In genomic region chr6:137821486-137821885, GRCh38 we compare ENCODE assay signal across 18 cellular contexts. TPM values are rescaled to one million over a fixed set of nuclear protein-coding genes. Genes with fewer than 3 reads are reported as not detected.
DNase-seq lines count a peak whose midpoint lies in the region; ATAC-seq and TF ChIP-seq lines count a peak whose summit lies in the region.
"Had no signal": no experiment of that assay in that cellular context is flagged by ENCODE, and none has a peak within 500 bp of the region (broad histone marks: within the 10 kb centered on the region; RNA-seq: fewer than 3 reads in every experiment).

No MANE protein-coding gene starts in this region.

- ATAC-seq in T-helper 17 cell (no peak), gastroesophageal sphincter (no peak), HG03025 (IDR thresholded peaks at IDR 0.05; ENCODE audit: low FRiP score, unreplicated experiment) (no peak)
- ATAC-seq: psoas muscle had no signal

- no peaks in the 10 kb centered on the region for H3K36me3 Mint-ChIP-seq in activated naive CD4-positive, alpha-beta T cell treated with anti-CD3 and anti-CD28 coated beads, Interleukin-2, amount 50 U/mL, for 24 hours
- peaks cover 1% of the 10 kb centered on the region for H3K36me3 Mint-ChIP-seq in activated naive CD4-positive, alpha-beta T cell treated with anti-CD3 and anti-CD28 coated beads, Interleukin-2, amount 10 ng/mL, durations not matched to agents 7 days and 5 days
- no peaks in the 10 kb centered on the region for H3K36me3 Mint-ChIP-seq in T-helper 17 cell (ENCODE audit: low read depth)

- no peaks in the 10 kb centered on the region for H3K9me3 Mint-ChIP-seq in activated naive CD4-positive, alpha-beta T cell treated with anti-CD3 and anti-CD28 coated beads, Interleukin-2, amount 50 U/mL, for 24 hours
- H3K9me3 Mint-ChIP-seq in activated naive CD4-positive, alpha-beta T cell treated with anti-CD3 and anti-CD28 coated beads, Interleukin-2, amount 10 ng/mL, durations not matched to agents 7 days and 5 days: no peaks in the 10 kb centered on the region
- H3K9me3 Mint-ChIP-seq: nephron progenitor cell had no signal

- peaks cover 89% of the 10 kb centered on the region for H3K4me1 Mint-ChIP-seq in activated naive CD4-positive, alpha-beta T cell treated with anti-CD3 and anti-CD28 coated beads, Interleukin-2, amount 50 U/mL, for 24 hours
- peaks cover 71% of the 10 kb centered on the region for H3K4me1 Mint-ChIP-seq in activated naive CD4-positive, alpha-beta T cell treated with anti-CD3 and anti-CD28 coated beads, Interleukin-2, amount 10 ng/mL, durations not matched to agents 7 days and 5 days
- peaks cover 41% of the 10 kb centered on the region for H3K4me1 Mint-ChIP-seq in T-helper 17 cell

- H3K4me3 ChIP-seq in gastroesophageal sphincter: no peak overlapping the region
- no peak overlapping the region for H3K4me3 ChIP-seq in thymus (ENCODE audit: low read length)
- H3K4me3 ChIP-seq: adrenal gland, breast epithelium, psoas muscle, vagina had no signal

- H3K9me3 ChIP-seq in T-helper 17 cell (ENCODE audit: control insufficient read depth, low read length, poor library complexity, severe bottlenecking): no peaks in the 10 kb centered on the region
- H3K9me3 ChIP-seq in gastroesophageal sphincter: no peaks in the 10 kb centered on the region
- H3K9me3 ChIP-seq in thymus (ENCODE audit: control insufficient read depth): no peaks in the 10 kb centered on the region
- H3K9me3 ChIP-seq: adrenal gland, breast epithelium, psoas muscle, vagina had no signal

- no peak for TF ChIP-seq EP300 in gastroesophageal sphincter (IDR thresholded peaks at IDR 0.05)

- no peak overlapping the region for H3K4me3 Mint-ChIP-seq in activated naive CD4-positive, alpha-beta T cell treated with anti-CD3 and anti-CD28 coated beads, Interleukin-2, amount 50 U/mL, for 24 hours
- no peak overlapping the region for H3K4me3 Mint-ChIP-seq in activated naive CD4-positive, alpha-beta T cell treated with anti-CD3 and anti-CD28 coated beads, Interleukin-2, amount 10 ng/mL, durations not matched to agents 7 days and 5 days
- peak overlapping the region; percentile 50 for H3K4me3 Mint-ChIP-seq in T-helper 17 cell
- H3K4me3 Mint-ChIP-seq: nephron progenitor cell had no signal

- 47 to 55% methylated on average over 3 of the region's 3 CpGs for WGBS in gastroesophageal sphincter (ENCODE audit: low coverage in 1 of 2), 2 donors
- 61% methylated on average over 3 of the region's 3 CpGs for WGBS in thymus

- peak overlapping the region in 3 of 4 donors; percentile 41 to 60 (median 44) for H3K27ac ChIP-seq in gastroesophageal sphincter
- H3K27ac ChIP-seq in thymus (ENCODE audit: low read depth): peak overlapping the region; percentile 43
- H3K27ac ChIP-seq: HL-60, psoas muscle, vagina had no signal

- H3K27me3 ChIP-seq in gastroesophageal sphincter (no peaks in the 10 kb centered on the region), thymus (ENCODE audit: control insufficient read depth, insufficient read depth) (no peaks in the 10 kb centered on the region)
- H3K27me3 ChIP-seq: adrenal gland, breast epithelium, vagina had no signal

- H3K4me1 ChIP-seq in gastroesophageal sphincter (peaks cover 0 to 52% (median 5%) of the 10 kb centered on the region in 3 donors), thymus (ENCODE audit: control insufficient read depth, insufficient read depth, low read length) (peaks cover 22% of the 10 kb centered on the region)
- H3K4me1 ChIP-seq: breast epithelium, psoas muscle had no signal

- CTCF ChIA-PET in activated naive CD4-positive, alpha-beta T cell treated with anti-CD3 and anti-CD28 coated beads, Interleukin-2, amount 10 ng/mL, durations not matched to agents 7 days and 5 days (lab: Charles Lee): interaction anchor here (0.7 kb wide), 2 partner anchors 23 to 122 kb away, joined by 4 read pairs; no protein-coding TSS in a partner anchor

- no peak for TF ChIP-seq CTCF in gastroesophageal sphincter (IDR thresholded peaks at IDR 0.05)

- H3K36me3 ChIP-seq in gastroesophageal sphincter (no peaks in the 10 kb centered on the region), thymus (ENCODE audit: control insufficient read depth, insufficient read depth) (no peaks in the 10 kb centered on the region)
- H3K36me3 ChIP-seq: adrenal gland, breast epithelium, vagina had no signal

- peak overlapping the region; percentile 81 for H3K27ac Mint-ChIP-seq in activated naive CD4-positive, alpha-beta T cell treated with anti-CD3 and anti-CD28 coated beads, Interleukin-2, amount 50 U/mL, for 24 hours
- H3K27ac Mint-ChIP-seq in activated naive CD4-positive, alpha-beta T cell treated with anti-CD3 and anti-CD28 coated beads, Interleukin-2, amount 10 ng/mL, durations not matched to agents 7 days and 5 days: no peak overlapping the region
- peak overlapping the region; percentile 100 for H3K27ac Mint-ChIP-seq in T-helper 17 cell
- H3K27ac Mint-ChIP-seq: nephron progenitor cell had no signal

- no peak for TF ChIP-seq POLR2A in gastroesophageal sphincter (IDR thresholded peaks at IDR 0.05)

- DNase-seq in activated naive CD4-positive, alpha-beta T cell treated with anti-CD3 and anti-CD28 coated beads, Interleukin-2, amount 10 ng/mL, durations not matched to agents 7 days and 5 days: no peak
- no peak for DNase-seq in T-helper 17 cell
- DNase-seq in NCI-H187 treated with DMSO at 0.1 percent for 48 hours (lab: John Stamatoyannopoulos, UW): no peak
- DNase-seq in NCI-H2081 (lab: John Stamatoyannopoulos, UW): no peak
- DNase-seq: adrenal gland; hippocampal formation; NCI-H1694; NCI-H446; nephron progenitor cell; psoas muscle; stimulated activated CD4-positive, alpha-beta T cell treated with anti-CD3 and anti-CD28 coated beads, Interleukin-4, amount 100 ng/mL, for 24 hours had no signal

- H3K27me3 Mint-ChIP-seq in activated naive CD4-positive, alpha-beta T cell treated with anti-CD3 and anti-CD28 coated beads, Interleukin-2, amount 50 U/mL, for 24 hours: no peaks in the 10 kb centered on the region
- no peaks in the 10 kb centered on the region for H3K27me3 Mint-ChIP-seq in activated naive CD4-positive, alpha-beta T cell treated with anti-CD3 and anti-CD28 coated beads, Interleukin-2, amount 10 ng/mL, durations not matched to agents 7 days and 5 days
- no peaks in the 10 kb centered on the region for H3K27me3 Mint-ChIP-seq in T-helper 17 cell

RNA-seq across cellular contexts. Expression of gene TNFAIP3, which starts 45.6 kb away (rescaled TPM):
- 1,000 to 10,000 TPM; 4,032 to 4,607 TPM for total RNA-seq in T-helper 17 cell
- total RNA-seq in gastroesophageal sphincter: 10 to 100 TPM; 11.2 to 40.7 (median 18.3) TPM
- 85.8 TPM for polyA plus RNA-seq in thymus

Comparison
In these comparisons a context has a peak if more than half of its experiments do, and no peak if none do; other contexts are left out.
1. RNA of gene TNFAIP3, which starts 45.6 kb away (total RNA-seq): 4,032 to 4,607 TPM in T-helper 17 cell; 11.2 to 40.7 TPM in gastroesophageal sphincter; every median in the first group is over 10 times any median in the second.